8 cellular contexts compared by ENCODE assay signal in genomic region chr16:57985204-57986121, GRCh38. TPM values are rescaled to one million over a fixed set of nuclear protein-coding genes. Genes with fewer than 3 reads are reported as not detected.
A peak's percentile ranks its signal among the peaks of the same experiment; 100 is the strongest.
DNase-seq lines count a peak whose midpoint lies in the region; ATAC-seq and TF ChIP-seq lines count a peak whose summit lies in the region.

No MANE protein-coding gene starts in this region.

- H3K36me3 Mint-ChIP-seq in endothelial cell (ENCODE audit: low read depth, unreplicated experiment): no peaks in the 10 kb centered on the region
- no peaks in the 10 kb centered on the region for H3K36me3 Mint-ChIP-seq in nephron (ENCODE audit: low read depth)

- POLR2A ChIA-PET in PC-3 (lab: Charles Lee; ENCODE audit: unreplicated experiment): no interaction called here

- no peak overlapping the region for H3K4me2 ChIP-seq in PC-3 (ENCODE audit: low read length)

- peak; percentile 28 for DNase-seq in ELR (ENCODE audit: low read depth)
- DNase-seq in endothelial cell (ENCODE audit: low spot score): no peak
- DNase-seq in ACHN: no peak
- no peak for DNase-seq in stimulated activated CD4-positive, alpha-beta T cell treated with anti-CD3 and anti-CD28 coated beads, Interleukin-2, amount 100 ng/mL, for 24 hours
- DNase-seq in PC-3: no peak

- H3K27me3 Mint-ChIP-seq in endothelial cell (ENCODE audit: unreplicated experiment) (peaks cover 12% of the 10 kb centered on the region), nephron (ENCODE audit: low read depth) (peaks cover 54% of the 10 kb centered on the region)

- H4K20me1 ChIP-seq in PC-3 (ENCODE audit: low read length): no peaks in the 10 kb centered on the region

- H3K79me2 ChIP-seq in PC-3 (ENCODE audit: low read length): no peaks in the 10 kb centered on the region

- no peak for ATAC-seq in PC-3
- no peak for ATAC-seq in HG03565 (IDR thresholded peaks at IDR 0.05; ENCODE audit: unreplicated experiment)

- CTCF ChIA-PET in PC-3 (lab: Charles Lee): interaction anchor here (0.6 kb wide), 1 partner anchor 675 kb away, joined by 3 read pairs; no protein-coding TSS in a partner anchor

- H3K4me1 ChIP-seq in HUES6 (ENCODE audit: control insufficient read depth, insufficient read depth, low read length) (peaks cover 6% of the 10 kb centered on the region; the same call in 1 of the 2 replicates), PC-3 (ENCODE audit: insufficient read depth, low read length) (no peaks in the 10 kb centered on the region)

- no peak overlapping the region for H2AFZ ChIP-seq in PC-3 (ENCODE audit: low read length)

- H3K4me1 Mint-ChIP-seq in endothelial cell (ENCODE audit: unreplicated experiment) (peaks cover 2% of the 10 kb centered on the region), nephron (no peaks in the 10 kb centered on the region)

- no TSS peak for BruUV-seq in PC-3 (replicated peaks; lab: Mats Ljungman, UMichigan)

- H3K9me3 ChIP-seq in HUES6 (ENCODE audit: control insufficient read depth, insufficient read depth, low read depth, low read length): no peaks in the 10 kb centered on the region
- H3K9me3 ChIP-seq in PC-3 (ENCODE audit: low read length): no peaks in the 10 kb centered on the region

- in situ Hi-C loops in ACHN (cut with HindIII; ENCODE audit: low pct_ligation_motif_present, low pct_unique_long_range_greater_than_20kb, low sequenced_read_pairs): no loop called here

- intact Hi-C loops in PC-3 (cut with micrococcal nuclease): no loop called here

- TF ChIP-seq CTCF in endothelial cell (IDR thresholded peaks at IDR 0.05; ENCODE audit: unreplicated experiment): no peak
- TF ChIP-seq CTCF in nephron (IDR thresholded peaks at IDR 0.05; ENCODE audit: unreplicated experiment in 3 of 3): no peak
- TF ChIP-seq CTCF in PC-3 (conservative IDR thresholded peaks at IDR 0.05; ENCODE audit: low read depth, low read length): no peak

- H3K36me3 ChIP-seq in HUES6 (ENCODE audit: control insufficient read depth, insufficient read depth, low read length) (no peaks in the 10 kb centered on the region), PC-3 (ENCODE audit: low read depth, low read length) (no peaks in the 10 kb centered on the region)

- H3K27me3 ChIP-seq in HUES6 (ENCODE audit: control insufficient read depth, insufficient read depth, low read length) (peaks cover 39% of the 10 kb centered on the region), PC-3 (ENCODE audit: low read length) (no peaks in the 10 kb centered on the region)

- H3K27ac Mint-ChIP-seq in endothelial cell (ENCODE audit: unreplicated experiment) (no peak overlapping the region), nephron (no peak overlapping the region)

- no peaks in the 10 kb centered on the region for H3K9me2 ChIP-seq in PC-3 (replicated peaks; ENCODE audit: low read length)

- H3K4me3 ChIP-seq in HUES6 (ENCODE audit: low read depth, low read length) (peak overlapping the region; percentile 66), PC-3 (ENCODE audit: low read length) (no peak overlapping the region)

- H3F3A ChIP-seq in PC-3 (ENCODE audit: low read length, unreplicated experiment): no peaks in the 10 kb centered on the region

- H3K9me3 Mint-ChIP-seq in endothelial cell (ENCODE audit: unreplicated experiment): no peaks in the 10 kb centered on the region
- no peaks in the 10 kb centered on the region for H3K9me3 Mint-ChIP-seq in nephron

- peak overlapping the region; percentile 88 for H3K4me3 Mint-ChIP-seq in endothelial cell (ENCODE audit: unreplicated experiment)
- peak overlapping the region; percentile 86 to 89 (median 88) for H3K4me3 Mint-ChIP-seq in nephron

- H3K27ac ChIP-seq in HUES6 (ENCODE audit: low read depth, low read length): no peak overlapping the region
- no peak overlapping the region for H3K27ac ChIP-seq in PC-3 (ENCODE audit: low read length)

- H3K9ac ChIP-seq in HUES6 (ENCODE audit: low read length) (peak overlapping the region; percentile 48), PC-3 (ENCODE audit: low read length) (no peak overlapping the region)

RNA-seq across cellular contexts. Expression of gene CNGB1, which starts 14.5 kb away (rescaled TPM):
- total RNA-seq in endothelial cell (ENCODE audit: unreplicated experiment) (not detected), PC-3 (2014; rRNA removed) (0.04 TPM in 1 of 2 replicates, not detected in the other)

RNA-seq across cellular contexts. Expression of gene ZNF319, which starts 15.0 kb away (rescaled TPM):
- 16.1 TPM for total RNA-seq in endothelial cell (ENCODE audit: unreplicated experiment)
- total RNA-seq in PC-3 (2014; rRNA removed): 2.2 TPM in 2 replicates

RNA-seq across cellular contexts. Expression of gene USB1, which starts 15.7 kb away (rescaled TPM):
- total RNA-seq in endothelial cell (ENCODE audit: unreplicated experiment) (79.5 TPM), PC-3 (2014; rRNA removed) (18.7 and 25.1 TPM in 2 replicates)

RNA-seq across cellular contexts. Expression of gene MMP15, which starts 40.1 kb away (rescaled TPM):
- total RNA-seq in endothelial cell (ENCODE audit: unreplicated experiment) (97.8 TPM), PC-3 (2014; rRNA removed) (6.3 and 9.4 TPM in 2 replicates)
